In genomic region chr12:9674226-9674590, GRCh38 we compare ENCODE assay signal across 9 cellular contexts. TPM values are rescaled to one million over a fixed set of nuclear protein-coding genes. Genes with fewer than 3 reads are reported as not detected.
A peak's percentile ranks its signal among the peaks of the same experiment; 100 is the strongest.
DNase-seq lines count a peak whose midpoint lies in the region; ATAC-seq, FAIRE-seq and TF ChIP-seq lines count a peak whose summit lies in the region.
"Had no signal": no experiment of that assay in that cellular context is flagged by ENCODE, and none has a peak within 500 bp of the region (broad histone marks: within the 10 kb centered on the region; RNA-seq: fewer than 3 reads in every experiment).

No MANE protein-coding gene starts in this region.

- H4K91ac ChIP-seq in H1 (replicated peaks; ENCODE audit: insufficient read length, low read length): no peak overlapping the region

- H3K36me3 ChIP-seq in OCI-LY7 (ENCODE audit: insufficient read depth, low read length): peaks cover 71% of the 10 kb centered on the region
- H3K36me3 ChIP-seq in H1 (ENCODE audit: control insufficient read depth in 2 of 4, insufficient read depth in 4 of 4, low read length in 3 of 4): no peaks in the 10 kb centered on the region; a peak in 2 of 8 replicates

- peak in 1 of 2 experiments; percentile 27; a peak in 1 of 6 replicates for ATAC-seq in A549
- ATAC-seq in GM19397 (IDR thresholded peaks at IDR 0.05; ENCODE audit: unreplicated experiment): peak; percentile 36
- no peak for ATAC-seq in left lobe of liver
- ATAC-seq in GM18519 (IDR thresholded peaks at IDR 0.05; ENCODE audit: low FRiP score, unreplicated experiment): no peak

- 0 out of 2 replicates have a peak overlapping the region, but pooled peaks have one; percentile 75 for H2AK5ac ChIP-seq in H1 (ENCODE audit: low read depth, low read length)

- H3K4me2 ChIP-seq in A549 (peak overlapping the region; percentile 63), OCI-LY7 (ENCODE audit: low read length) (peak overlapping the region; percentile 91), H1 (ENCODE audit: insufficient read depth in 1 of 2, low read depth in 2 of 2, low read length in 2 of 2) (no peak overlapping the region)

- H2AFZ ChIP-seq in OCI-LY7 (ENCODE audit: low read length): no peak overlapping the region
- no peak overlapping the region for H2AFZ ChIP-seq in H1 (ENCODE audit: low read length)

- no peak overlapping the region for H3K23ac ChIP-seq in H1 (ENCODE audit: insufficient read length)

- no peak overlapping the region for H2BK20ac ChIP-seq in H1 (ENCODE audit: low read length)

- no peak overlapping the region for H3K56ac ChIP-seq in H1 (replicated peaks; ENCODE audit: insufficient read length, low read depth, low read length)

- TF ChIP-seq CTCF in A549 (IDR thresholded peaks at IDR 0.05) (no peak), OCI-LY7 (conservative IDR thresholded peaks at IDR 0.05; ENCODE audit: low read length) (no peak), H1 (IDR thresholded peaks at IDR 0.05; ENCODE audit: control extremely low read depth in 1 of 3, insufficient read depth in 1 of 3, low read depth in 1 of 3, low read length in 3 of 3) (no peak)

- H3K4me1 ChIP-seq in A549 (peaks cover 16% of the 10 kb centered on the region), OCI-LY7 (ENCODE audit: insufficient read depth, low read length, poor library complexity, severe bottlenecking) (peaks cover 87% of the 10 kb centered on the region), H1 (replicated peaks in 1 of 4; ENCODE audit: control insufficient read depth in 3 of 4, insufficient read depth in 4 of 4, low read length in 3 of 4) (peaks cover 0 to 4% (median 0%) of the 10 kb centered on the region in 4 experiments; a peak in 2 of 7 replicates)

- 91% methylated on average over 2 of the region's 2 CpGs for WGBS in A549 (ENCODE audit: missing lambda C conversion rate)
- 71% methylated on average over 2 of the region's 2 CpGs; no CpG with 5 or more reads in 1 of the 2 experiments for WGBS in H1 (ENCODE audit: extremely low coverage in 1 of 2, insufficient coverage in 1 of 2, insufficient read length in 1 of 2, insufficient replicate concordance in 2 of 2, low coverage in 1 of 2, low lambda C conversion rate in 2 of 2, missing lambda C conversion rate in 1 of 2), 2 experiments

- DNase-seq in A549 (ENCODE audit: low read depth in 1 of 2, low spot score in 1 of 2) (no peak), OCI-LY7 (ENCODE audit: low spot score) (peak; percentile 78), H1 (ENCODE audit: low read depth in 1 of 2, low spot score in 2 of 2) (no peak), left lobe of liver (ENCODE audit: low spot score) (no peak), NCI-H1092 treated with DMSO at 0.1 percent for 48 hours (lab: John Stamatoyannopoulos, UW) (no peak), posterior vena cava (ENCODE audit: low spot score) (no peak)

- H4K20me1 ChIP-seq in OCI-LY7 (ENCODE audit: insufficient read depth, low read length): no peaks in the 10 kb centered on the region
- H4K20me1 ChIP-seq in H1 (replicated peaks in 1 of 2; ENCODE audit: control insufficient read depth in 1 of 2, insufficient read depth in 2 of 2, low read length in 2 of 2): no peaks in the 10 kb centered on the region

- CTCF ChIA-PET in A549 (lab: Yijun Ruan, JAX) (interaction anchor here (1.4 kb wide), 1 partner anchor 26 kb away, joined by 4 read pairs; no protein-coding TSS in a partner anchor), OCI-LY7 (lab: Charles Lee; ENCODE audit: unreplicated experiment) (no interaction called here), H1 (lab: Charles Lee; ENCODE audit: partially characterized antibody) (interaction anchor here (0.6 to 1.7 kb wide), 3 partner anchors 13 to 76 kb away, joined by 3 to 4 read pairs (median 3); no protein-coding TSS in a partner anchor)

- no TSS peak for BruUV-seq in OCI-LY7 (replicated peaks; lab: Mats Ljungman, UMichigan)

- H2BK5ac ChIP-seq in H1 (ENCODE audit: low read depth, low read length): 0 out of 2 replicates have a peak overlapping the region, but pooled peaks have one; percentile 7

- POLR2A ChIA-PET in A549 (lab: Yijun Ruan, JAX): no interaction called here
- POLR2A ChIA-PET in OCI-LY7 (lab: Charles Lee): interaction anchor here (1.1 to 2.6 kb wide), 12 partner anchors 9 to 59 kb away, joined by 3 to 18 read pairs (median 5); partner anchors contain the start of gene CLECL1
- POLR2A ChIA-PET in H1 (lab: Charles Lee; ENCODE audit: partially characterized antibody): no interaction called here

- intact Hi-C loops in OCI-LY7 (cut with micrococcal nuclease; ENCODE audit: unreplicated experiment): no loop called here
- intact Hi-C loops in posterior vena cava (cut with DNase I): no loop called here

- no peak overlapping the region for H3K4me3 ChIP-seq in A549
- H3K4me3 ChIP-seq in OCI-LY7 (ENCODE audit: low read depth, low read length, poor library complexity, severe bottlenecking): peak overlapping the region; percentile 68
- no peak overlapping the region for H3K4me3 ChIP-seq in H1 (ENCODE audit: extremely low read depth in 1 of 4, insufficient read depth in 2 of 4, low read depth in 3 of 4, low read length in 4 of 4)

- H3K79me2 ChIP-seq in OCI-LY7 (ENCODE audit: insufficient read depth, low read depth, low read length): peaks cover 100% of the 10 kb centered on the region
- H3K79me2 ChIP-seq in H1 (ENCODE audit: control insufficient read depth in 1 of 2, insufficient read depth in 2 of 2, low read length in 2 of 2): no peaks in the 10 kb centered on the region

- TF ChIP-seq POLR2A in A549 (IDR thresholded peaks at IDR 0.05; ENCODE audit: low read length): no peak
- TF ChIP-seq POLR2A in H1 (IDR thresholded peaks at IDR 0.05; ENCODE audit: control extremely low read depth in 1 of 2, low read depth in 2 of 2, low read length in 2 of 2): no peak

- H4K8ac ChIP-seq in H1 (ENCODE audit: extremely low read depth, insufficient read depth, low read length): no peak overlapping the region

- H4K5ac ChIP-seq in H1 (ENCODE audit: insufficient read length, low read depth, low read length): no peak overlapping the region

- no peak overlapping the region for H3K14ac ChIP-seq in H1 (ENCODE audit: insufficient read length)

- no peaks in the 10 kb centered on the region for H3K27me3 ChIP-seq in H1 (replicated peaks in 1 of 4; ENCODE audit: control insufficient read depth in 3 of 4, extremely low read depth in 1 of 4, insufficient read depth in 3 of 4, low read length in 3 of 4)

- no peaks in the 10 kb centered on the region for H3K79me1 ChIP-seq in H1 (ENCODE audit: low read depth, low read length)

- TF ChIP-seq EP300 in A549 (IDR thresholded peaks at IDR 0.05): no peak
- no peak for TF ChIP-seq EP300 in H1 (IDR thresholded peaks at IDR 0.05; ENCODE audit: borderline replicate concordance in 1 of 2, low read depth in 2 of 2, low read length in 2 of 2)

- H3K23me2 ChIP-seq in H1 (ENCODE audit: low read depth, low read length): no peaks in the 10 kb centered on the region

- no peak for TF ChIP-seq RAD21 in A549 (conservative IDR thresholded peaks at IDR 0.05 in 1 of 2, IDR thresholded peaks at IDR 0.05 in 1 of 2)
- no peak for TF ChIP-seq RAD21 in H1 (IDR thresholded peaks at IDR 0.05 in 1 of 2, conservative IDR thresholded peaks at IDR 0.05 in 1 of 2; ENCODE audit: low read depth in 2 of 2, low read length in 2 of 2)

- no peaks in the 10 kb centered on the region for H3K9me2 ChIP-seq in OCI-LY7 (ENCODE audit: insufficient read depth, low read length)

- FAIRE-seq in A549 (lab: Jason Lieb, UNC) (no peak), H1 (lab: Jason Lieb, UNC) (no peak)

- no peaks in the 10 kb centered on the region for H3K9me3 ChIP-seq in A549
- peaks cover 29% of the 10 kb centered on the region for H3K9me3 ChIP-seq in OCI-LY7 (ENCODE audit: low read length)
- H3K9me3 ChIP-seq in H1 (ENCODE audit: insufficient read depth in 2 of 2, low read depth in 1 of 2, low read length in 1 of 2): no peaks in the 10 kb centered on the region

- H2BK12ac ChIP-seq in H1 (ENCODE audit: low read depth, low read length): no peak overlapping the region

- H2BK15ac ChIP-seq in H1 (ENCODE audit: low read length): no peak overlapping the region

- H3K27ac ChIP-seq in A549: peak overlapping the region; percentile 3 to 83; a peak in 4 of 6 replicates
- peak overlapping the region; percentile 87 for H3K27ac ChIP-seq in OCI-LY7 (ENCODE audit: low read depth, low read length, poor library complexity, severe bottlenecking)
- no peak overlapping the region for H3K27ac ChIP-seq in H1 (ENCODE audit: low read depth, low read length)

- H3K4ac ChIP-seq in H1 (replicated peaks; ENCODE audit: insufficient read length, low read depth, low read length): no peak overlapping the region

- no peak overlapping the region for H2BK120ac ChIP-seq in H1 (replicated peaks; ENCODE audit: low read depth, low read length)

- no peak overlapping the region for H3K18ac ChIP-seq in H1 (ENCODE audit: extremely low read depth, low read length)

- H3K9ac ChIP-seq in H1 (replicated peaks in 1 of 4; ENCODE audit: extremely low read depth in 1 of 4, low read depth in 3 of 4, low read length in 3 of 4): no peak overlapping the region

RNA-seq across cellular contexts. Expression of gene CLEC2D, which starts 4.7 kb away (rescaled TPM):
- polyA plus RNA-seq in A549 (2011; rRNA removed) (3.3 and 4.0 TPM in 2 replicates), A549 (2017; fragmentation: RNase III; extraction: RNeasy Plus Mini Kit Qiagen cat#74134 plus additional on column Dnase treatment) (1.1 to 1.4 TPM (median 1.3 TPM) in 3 replicates), H1 (2011; rRNA removed) (2.7 and 4.2 TPM in 2 replicates)
- 0.28 and 0.39 TPM in 2 replicates for polyA plus RNA-seq in A549 (2012; cell fraction: cytosol; rRNA removed)
- polyA plus RNA-seq in A549 (2012; cell fraction: nucleus; rRNA removed): 2.0 and 4.4 TPM in 2 replicates
- 1.8 and 2.0 TPM in 2 replicates for polyA minus RNA-seq in A549 (2011; rRNA and poly(A)+ RNA removed)
- total RNA-seq in OCI-LY7 (2014; rRNA removed; shearing (Covaris generic)): 56.9 and 59.6 TPM in 2 replicates
- total RNA-seq in OCI-LY7 (2022) (146 and 177 TPM in 2 replicates), left lobe of liver (1.6 TPM), posterior vena cava (10 to 100 TPM in 1 of 2 donors, 1 to 10 TPM in 1; 7.8 to 12.6 TPM)
- 5.2 and 6.2 TPM in 2 replicates for total RNA-seq in H1 (2021; fragmentation: NEBNext Ultra II Directional; extraction: Animal tissue kit (Norgen Biotek cat#: 25700))
- polyA plus RNA-seq in H1 (2011; cell fraction: cytosol; rRNA removed): 4.7 TPM
- polyA plus RNA-seq in H1 (2011; cell fraction: nucleus; rRNA removed): 8.9 TPM
- 3.7 to 9.5 TPM (median 5.5 TPM) in 4 replicates for polyA plus RNA-seq in H1 (2012, experiment 1 of 2)
- 0.52 TPM for polyA plus RNA-seq in H1 (2012, experiment 2 of 2)
- 4.1 TPM for polyA plus RNA-seq in H1 (2013, experiment 1 of 2)
- polyA plus RNA-seq in H1 (2013, experiment 2 of 2): 3.0 TPM
- polyA minus RNA-seq in H1 (2011; rRNA and poly(A)+ RNA removed): 4.7 and 6.4 TPM in 2 replicates
- polyA minus RNA-seq in H1 (2011; cell fraction: cytosol; rRNA and poly(A)+ RNA removed): 3.2 TPM
- polyA minus RNA-seq in H1 (2011; cell fraction: nucleus; rRNA and poly(A)+ RNA removed): 11.2 TPM

RNA-seq across cellular contexts. Expression of gene CLECL1, which starts 58.7 kb away (rescaled TPM):
- polyA plus RNA-seq in A549 (2011; rRNA removed): not detected in 2 replicates
- polyA plus RNA-seq in A549 (2012; cell fraction: cytosol; rRNA removed): not detected in 2 replicates
- polyA plus RNA-seq in A549 (2012; cell fraction: nucleus; rRNA removed): not detected in 2 replicates
- not detected in 3 replicates for polyA plus RNA-seq in A549 (2017; fragmentation: RNase III; extraction: RNeasy Plus Mini Kit Qiagen cat#74134 plus additional on column Dnase treatment)
- polyA minus RNA-seq in A549 (2011; rRNA and poly(A)+ RNA removed): not detected in 2 replicates
- total RNA-seq in OCI-LY7 (2014; rRNA removed; shearing (Covaris generic)): 68.4 and 73.3 TPM in 2 replicates
- 106 and 114 TPM in 2 replicates for total RNA-seq in OCI-LY7 (2022)
- total RNA-seq in H1 (2021; fragmentation: NEBNext Ultra II Directional; extraction: Animal tissue kit (Norgen Biotek cat#: 25700)): not detected in 2 replicates
- polyA plus RNA-seq in H1 (2011; rRNA removed): not detected in 2 replicates
- polyA plus RNA-seq in H1 (2011; cell fraction: cytosol; rRNA removed): not detected
- polyA plus RNA-seq in H1 (2011; cell fraction: nucleus; rRNA removed): not detected
- polyA plus RNA-seq in H1 (2012, experiment 1 of 2): not detected in 4 replicates
- not detected for polyA plus RNA-seq in H1 (2012, experiment 2 of 2)
- polyA plus RNA-seq in H1 (2013, experiment 1 of 2): not detected
- not detected for polyA plus RNA-seq in H1 (2013, experiment 2 of 2)
- polyA minus RNA-seq in H1 (2011; rRNA and poly(A)+ RNA removed): not detected in 2 replicates
- not detected for polyA minus RNA-seq in H1 (2011; cell fraction: cytosol; rRNA and poly(A)+ RNA removed)
- not detected for polyA minus RNA-seq in H1 (2011; cell fraction: nucleus; rRNA and poly(A)+ RNA removed)
- 0.38 TPM for total RNA-seq in left lobe of liver
- 1 to 10 TPM in 1 of 2 donors, not detected in 1; 1.9 TPM for total RNA-seq in posterior vena cava
- polyA plus RNA-seq: neural cell had no signal

Comparison
In these comparisons a context has a peak if more than half of its experiments do, and no peak if none do; other contexts are left out.
1. H3K4me2 ChIP-seq: peak in A549 (single experiment) and OCI-LY7 (single experiment); none in H1 (0 of 2).
2. RNA of gene CLECL1, which starts 58.7 kb away (total RNA-seq): 68.4 to 114 TPM in OCI-LY7; 1.9 TPM in posterior vena cava, 0.38 TPM in left lobe of liver (single experiment) and not detected in H1; every median in the first group is over 10 times any median in the second.